In genomic region chr6:37765182-37765780, GRCh38 we compare ENCODE assay signal across 27 cellular contexts.
"Had no signal": no experiment of that assay in that cellular context is flagged by ENCODE, and none has a peak within 500 bp of the region (broad histone marks: within the 10 kb centered on the region; RNA-seq: fewer than 3 reads in every experiment).

No MANE protein-coding gene starts in this region.

- H3K9me3 ChIP-seq: ascending aorta, gastroesophageal sphincter, testis, transverse colon had no signal

- H3K4me1 ChIP-seq: ascending aorta, gastroesophageal sphincter, testis, transverse colon had no signal

- DNase-seq: activated CD4-positive, alpha-beta memory T cell treated with anti-CD3 and anti-CD28 coated beads for 36 hours; activated CD4-positive, alpha-beta T cell treated with anti-CD3 and anti-CD28 coated beads, Interleukin-2, amount 10 ng/mL, durations not matched to agents 24 days and 14 days; activated CD4-positive, CD25-positive, alpha-beta regulatory T cell treated with anti-CD3 and anti-CD28 coated beads, Interleukin-2, amount 50 U/mL, for 72 hours; activated CD8-positive, alpha-beta memory T cell treated with anti-CD3 and anti-CD28 coated beads, Interleukin-2, amount 50 U/mL, for 4 hours; activated gamma-delta T cell; activated naive CD4-positive, alpha-beta T cell treated with anti-CD3 and anti-CD28 coated beads, Interleukin-2, amount 10 ng/mL, durations not matched to agents 7 days and 5 days; activated naive CD8-positive, alpha-beta T cell treated with anti-CD3 and anti-CD28 coated beads, Interleukin-2, amount 10 ng/mL, durations not matched to agents 7 days and 5 days; activated T-cell treated with anti-CD3 and anti-CD28 coated beads, Interleukin-2, amount 50 U/mL, for 1 hour; brain microvascular endothelial cell; cortex of kidney; effector memory CD8-positive, alpha-beta T cell; hippocampal formation; left colon; posterior cingulate gyrus; right cardiac atrium; stimulated activated CD4-positive, alpha-beta T cell treated with anti-CD3 and anti-CD28 coated beads, Interleukin-2, amount 100 ng/mL, for 48 hours; stimulated activated naive CD4-positive, alpha-beta T cell treated with Interleukin-2 at 50 U/mL for 16 hours; T-helper 17 cell; T1000; testis; transverse colon had no signal

- H3K4me3 ChIP-seq: ascending aorta, gastroesophageal sphincter, lung, testis, transverse colon had no signal

- H3K27me3 ChIP-seq: ascending aorta, brain microvascular endothelial cell, testis had no signal

- FAIRE-seq: endothelial cell of umbilical vein, keratinocyte had no signal

- H3K27ac ChIP-seq: ascending aorta, brain microvascular endothelial cell, gastroesophageal sphincter, testis, transverse colon had no signal

- ATAC-seq: effector memory CD8-positive, alpha-beta T cell; gastroesophageal sphincter; left colon; natural killer cell treated with Interleukin-12 subunit alpha and Interleukin-12 subunit beta and Interleukin-15 and Interleukin-18, amount 100 ng/mL, for 72 hours; right cardiac atrium; T-helper 17 cell had no signal

- H3K36me3 ChIP-seq: ascending aorta, brain microvascular endothelial cell, gastroesophageal sphincter, transverse colon had no signal
